ENCODE assay signal across 8 cellular contexts in genomic region chr4:56979674-56980073, GRCh38. TPM values are rescaled to one million over a fixed set of nuclear protein-coding genes. Genes with fewer than 3 reads are reported as not detected.
DNase-seq lines count a peak whose midpoint lies in the region; ATAC-seq and TF ChIP-seq lines count a peak whose summit lies in the region.

No MANE protein-coding gene starts in this region.

- peaks cover 91% of the 10 kb centered on the region for H3K79me2 ChIP-seq in OCI-LY3 (ENCODE audit: low read length)

- H3K9ac ChIP-seq in OCI-LY3 (ENCODE audit: low read length): peak overlapping the region; percentile 88

- H3K27ac Mint-ChIP-seq in activated naive CD8-positive, alpha-beta T cell: peak overlapping the region; percentile 98
- peak overlapping the region; percentile 97 to 100 (median 100) for H3K27ac Mint-ChIP-seq in immature natural killer cell

- peaks cover 22% of the 10 kb centered on the region for H3K36me3 ChIP-seq in OCI-LY3 (replicated peaks; ENCODE audit: low read depth, low read length)

- peaks cover 10% of the 10 kb centered on the region for H3K36me3 Mint-ChIP-seq in activated naive CD8-positive, alpha-beta T cell
- H3K36me3 Mint-ChIP-seq in immature natural killer cell: peaks cover 0 to 5% (median 4%) of the 10 kb centered on the region in 3 donors

- peak overlapping the region; percentile 100 for H3K4me3 Mint-ChIP-seq in activated naive CD8-positive, alpha-beta T cell
- H3K4me3 Mint-ChIP-seq in immature natural killer cell: peak overlapping the region; percentile 99 to 100 (median 100)

- no peak overlapping the region for H2AFZ ChIP-seq in OCI-LY3 (ENCODE audit: low read depth, low read length)

- no peaks in the 10 kb centered on the region for H3K27me3 Mint-ChIP-seq in activated naive CD8-positive, alpha-beta T cell
- peaks cover 20 to 39% (median 32%) of the 10 kb centered on the region in 3 donors for H3K27me3 Mint-ChIP-seq in immature natural killer cell (ENCODE audit: low read depth in 3 of 3)

- H3K4me1 ChIP-seq in OCI-LY3 (ENCODE audit: low read length): peaks cover 14% of the 10 kb centered on the region

- H3K27ac ChIP-seq in OCI-LY3 (ENCODE audit: low read length): peak overlapping the region; percentile 94

- H4K20me1 ChIP-seq in OCI-LY3 (ENCODE audit: insufficient read depth, low read length): peaks cover 49% of the 10 kb centered on the region

- TF ChIP-seq CTCF in OCI-LY3 (IDR thresholded peaks at IDR 0.05; ENCODE audit: low read depth, low read length): no peak

- peak overlapping the region; percentile 97 for H3K4me3 ChIP-seq in OCI-LY3 (ENCODE audit: low read length)

- ATAC-seq in HG03521 (IDR thresholded peaks at IDR 0.05; ENCODE audit: unreplicated experiment): no peak

- DNase-seq in ELF-1 (ENCODE audit: low read depth, low spot score) (peak; percentile 38), immature natural killer cell (peak; percentile 63 to 71 (median 67)), inferior parietal cortex (ENCODE audit: extremely low spot score) (no peak), NCI-H187 (lab: John Stamatoyannopoulos, UW) (no peak)
- peak; percentile 50 to 61 for DNase-seq in stimulated activated CD4-positive, alpha-beta T cell treated with anti-CD3 and anti-CD28 coated beads, Interleukin-2, amount 100 ng/mL, for 24 hours

- peak overlapping the region; percentile 68 for H3K4me2 ChIP-seq in OCI-LY3 (ENCODE audit: low read length)

- peaks cover 60% of the 10 kb centered on the region for H3K4me1 Mint-ChIP-seq in activated naive CD8-positive, alpha-beta T cell (ENCODE audit: low read depth)
- H3K4me1 Mint-ChIP-seq in immature natural killer cell: peaks cover 69 to 74% of the 10 kb centered on the region in 2 donors

- no peaks in the 10 kb centered on the region for H3K9me3 Mint-ChIP-seq in activated naive CD8-positive, alpha-beta T cell (ENCODE audit: low read depth)
- H3K9me3 Mint-ChIP-seq in immature natural killer cell: peaks cover 0 to 2% (median 0%) of the 10 kb centered on the region in 6 donors

- H3K27me3 ChIP-seq in OCI-LY3 (ENCODE audit: low read depth, low read length): no peaks in the 10 kb centered on the region

- no peaks in the 10 kb centered on the region for H3K9me3 ChIP-seq in OCI-LY3 (ENCODE audit: insufficient read depth, low read length)

RNA-seq across cellular contexts. Expression of gene POLR2B, which starts 1.0 kb away (rescaled TPM):
- 10 to 100 TPM; 40.7 to 71.6 (median 68.8) TPM for polyA plus RNA-seq in immature natural killer cell

RNA-seq across cellular contexts. Expression of gene NOA1, which starts 2.3 kb away (rescaled TPM):
- polyA plus RNA-seq in immature natural killer cell: 10 to 100 TPM; 12.2 to 18.9 (median 14.3) TPM

Comparison
In these comparisons a context has a peak if more than half of its experiments do, and no peak if none do; other contexts are left out.
1. DNase-seq: peak in ELF-1 (single experiment), immature natural killer cell (3 of 3) and stimulated activated CD4-positive, alpha-beta T cell treated with anti-CD3 and anti-CD28 coated beads, Interleukin-2, amount 100 ng/mL, for 24 hours (2 of 2); none in inferior parietal cortex (single experiment) and NCI-H187 (0 of 2).